In the genomic region with DNA sequence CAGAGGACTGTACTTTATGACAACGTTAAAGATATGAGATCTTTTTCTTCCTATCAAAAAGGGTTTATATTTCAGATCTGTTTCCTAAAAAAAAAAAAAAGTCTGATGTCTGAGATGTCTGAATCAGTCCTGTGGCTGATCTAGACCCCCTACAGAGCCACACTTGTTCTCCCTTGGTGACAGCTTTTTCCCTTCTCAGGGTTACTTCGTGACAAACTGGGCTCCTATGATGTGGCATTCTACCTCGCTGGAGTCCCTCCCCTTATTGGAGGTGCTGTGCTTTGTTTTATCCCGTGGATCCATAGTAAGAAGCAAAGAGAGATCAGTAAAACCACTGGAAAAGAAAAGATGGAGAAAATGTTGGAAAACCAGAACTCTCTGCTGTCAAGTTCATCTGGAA, we compare ENCODE assay signal across 29 cellular contexts.
"Had no signal": no experiment of that assay in that cellular context is flagged by ENCODE, and none has a peak within 500 bp of the region (broad histone marks: within the 10 kb centered on the region; RNA-seq: fewer than 3 reads in every experiment).

No MANE protein-coding gene starts in this region.

- H3K9me3 ChIP-seq: breast epithelium, right atrium auricular region, testis had no signal

- H3K36me3 ChIP-seq: breast epithelium, right atrium auricular region had no signal

- H3K9me3 Mint-ChIP-seq: activated CD4-positive, alpha-beta memory T cell treated with anti-CD3 and anti-CD28 coated beads for 36 hours; activated CD4-positive, alpha-beta T cell treated with anti-CD3 and anti-CD28 coated beads, Interleukin-2, amount 10 ng/mL, durations not matched to agents 24 days and 14 days; activated naive CD4-positive, alpha-beta T cell treated with anti-CD3 and anti-CD28 coated beads, Interleukin-2, amount 10 ng/mL, durations not matched to agents 7 days and 5 days; activated T-helper 1 cell treated with anti-CD3 and anti-CD28 coated beads, Interleukin-12 subunit alpha, Interleukin-12 subunit beta, Interleukin-2, Interleukin-4 antibody, amounts not matched to agents 30 ng/mL and 10 ng/mL and 1 ng/mL, durations not matched to agents 14 hours and 24 hours and 36 hours; endodermal cell; nephron; stimulated activated naive B cell treated with anti-CD40 and anti-IgM and Interleukin-4, amounts not matched to agents 10 μg/mL and 1 μg/mL and 100 μg/mL, for 72 hours had no signal

- H3K27ac Mint-ChIP-seq: activated CD4-positive, alpha-beta memory T cell treated with anti-CD3 and anti-CD28 coated beads for 36 hours; activated CD4-positive, alpha-beta T cell treated with anti-CD3 and anti-CD28 coated beads, Interleukin-2, amount 10 ng/mL, durations not matched to agents 24 days and 14 days; activated naive CD4-positive, alpha-beta T cell treated with anti-CD3 and anti-CD28 coated beads, Interleukin-2, amount 10 ng/mL, durations not matched to agents 7 days and 5 days; activated T-helper 1 cell treated with anti-CD3 and anti-CD28 coated beads, Interleukin-12 subunit alpha, Interleukin-12 subunit beta, Interleukin-2, Interleukin-4 antibody, amounts not matched to agents 30 ng/mL and 10 ng/mL and 1 ng/mL, durations not matched to agents 14 hours and 24 hours and 36 hours; endodermal cell; nephron; stimulated activated naive B cell treated with anti-CD40 and anti-IgM and Interleukin-4, amounts not matched to agents 10 μg/mL and 1 μg/mL and 100 μg/mL, for 72 hours; T-helper 17 cell had no signal

- H3K4me1 Mint-ChIP-seq: activated CD4-positive, alpha-beta T cell treated with anti-CD3 and anti-CD28 coated beads, Interleukin-2, amount 10 ng/mL, durations not matched to agents 24 days and 14 days; activated naive CD4-positive, alpha-beta T cell treated with anti-CD3 and anti-CD28 coated beads, Interleukin-2, amount 10 ng/mL, durations not matched to agents 7 days and 5 days; nephron; stimulated activated naive B cell treated with anti-CD40 and anti-IgM and Interleukin-4, amounts not matched to agents 10 μg/mL and 1 μg/mL and 100 μg/mL, for 72 hours had no signal

- H3K79me2 ChIP-seq: parathyroid adenoma had no signal

- H3K4me3 Mint-ChIP-seq: activated CD4-positive, alpha-beta memory T cell treated with anti-CD3 and anti-CD28 coated beads for 36 hours; activated CD4-positive, alpha-beta T cell treated with anti-CD3 and anti-CD28 coated beads, Interleukin-2, amount 10 ng/mL, durations not matched to agents 24 days and 14 days; activated naive CD4-positive, alpha-beta T cell treated with anti-CD3 and anti-CD28 coated beads, Interleukin-2, amount 10 ng/mL, durations not matched to agents 7 days and 5 days; activated T-helper 1 cell treated with anti-CD3 and anti-CD28 coated beads, Interleukin-12 subunit alpha, Interleukin-12 subunit beta, Interleukin-2, Interleukin-4 antibody, amounts not matched to agents 30 ng/mL and 10 ng/mL and 1 ng/mL, durations not matched to agents 14 hours and 24 hours and 36 hours; endodermal cell; nephron; stimulated activated naive B cell treated with anti-CD40 and anti-IgM and Interleukin-4, amounts not matched to agents 10 μg/mL and 1 μg/mL and 100 μg/mL, for 72 hours; T-helper 17 cell had no signal

- H3K27me3 Mint-ChIP-seq: activated CD4-positive, alpha-beta memory T cell treated with anti-CD3 and anti-CD28 coated beads for 36 hours; activated naive CD4-positive, alpha-beta T cell treated with anti-CD3 and anti-CD28 coated beads, Interleukin-2, amount 10 ng/mL, durations not matched to agents 7 days and 5 days; stimulated activated naive B cell treated with anti-CD40 and anti-IgM and Interleukin-4, amounts not matched to agents 10 μg/mL and 1 μg/mL and 100 μg/mL, for 72 hours; T-helper 17 cell had no signal

- H3K27ac ChIP-seq: breast epithelium, foreskin keratinocyte, parathyroid adenoma, testis had no signal

- H3K4me1 ChIP-seq: breast epithelium, foreskin keratinocyte, parathyroid adenoma, testis had no signal

- ATAC-seq: esophagus mucosa; foreskin keratinocyte; left cardiac atrium; stimulated activated naive B cell treated with anti-CD40 and anti-IgM and Interleukin-4, amounts not matched to agents 10 μg/mL and 1 μg/mL and 100 μg/mL, for 72 hours; T-helper 17 cell had no signal

- H3K27me3 ChIP-seq: breast epithelium, foreskin keratinocyte, right atrium auricular region, testis had no signal

- H3K4me3 ChIP-seq: breast epithelium, right atrium auricular region, testis had no signal

- H2AFZ ChIP-seq: parathyroid adenoma had no signal

- H3K9ac ChIP-seq: parathyroid adenoma had no signal

- DNase-seq: activated CD4-positive, alpha-beta memory T cell treated with anti-CD3 and anti-CD28 coated beads for 36 hours; activated CD4-positive, alpha-beta T cell treated with anti-CD3 and anti-CD28 coated beads, Interleukin-2, amount 10 ng/mL, durations not matched to agents 24 days and 14 days; activated CD4-positive, CD25-positive, alpha-beta regulatory T cell treated with anti-CD3 and anti-CD28 coated beads, Interleukin-2, amount 50 U/mL, for 72 hours; activated CD8-positive, alpha-beta memory T cell treated with anti-CD3 and anti-CD28 coated beads, Interleukin-2, amount 50 U/mL, for 4 hours; activated gamma-delta T cell; activated naive CD4-positive, alpha-beta T cell treated with anti-CD3 and anti-CD28 coated beads, Interleukin-2, amount 10 ng/mL, durations not matched to agents 7 days and 5 days; activated T-cell treated with anti-CD3 and anti-CD28 coated beads, Interleukin-2, amount 50 U/mL, for 1 hour; amygdala; central memory CD4-positive, alpha-beta T cell; endodermal cell; foreskin keratinocyte; hippocampal formation; left cardiac atrium; mammary epithelial cell; nucleus accumbens; stimulated activated CD4-positive, alpha-beta T cell treated with anti-CD3 and anti-CD28 coated beads, Interleukin-15, amount 100 ng/mL, for 24 hours; stimulated activated CD4-positive, alpha-beta T cell treated with anti-CD3 and anti-CD28 coated beads, Interleukin-2, amount 100 ng/mL, for 24 hours; stimulated activated naive B cell treated with anti-CD40 and anti-IgM and Interleukin-4, amounts not matched to agents 10 μg/mL and 1 μg/mL and 100 μg/mL, for 72 hours; SW 1271; T-helper 17 cell; T1000; testis; trophoblast cell had no signal
